9 cellular contexts compared by ENCODE assay signal in the genomic region with DNA sequence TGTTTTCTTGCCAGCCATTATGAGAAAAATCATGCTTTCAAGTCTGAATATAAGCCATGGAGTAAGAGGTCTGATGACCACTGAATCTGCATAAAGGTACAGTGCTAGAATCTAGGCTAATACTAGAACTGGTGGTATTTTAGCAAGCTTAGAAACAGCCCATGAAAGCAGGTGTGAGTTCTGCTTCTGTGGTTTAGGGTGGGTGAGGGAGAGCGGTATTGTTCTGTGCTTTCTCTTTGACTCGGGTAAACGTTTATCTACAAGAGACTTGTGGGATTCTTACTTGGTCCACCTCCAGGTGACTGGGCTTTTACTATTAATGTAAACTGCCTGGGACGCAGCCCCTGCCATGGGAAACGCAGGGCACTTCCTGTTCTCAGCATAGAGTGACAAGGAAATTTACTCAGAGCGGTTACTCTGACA. TPM values are rescaled to one million over a fixed set of nuclear protein-coding genes. Genes with fewer than 3 reads are reported as not detected.
DNase-seq lines count a peak whose midpoint lies in the region; ATAC-seq and TF ChIP-seq lines count a peak whose summit lies in the region.
"Had no signal": no experiment of that assay in that cellular context is flagged by ENCODE, and none has a peak within 500 bp of the region (broad histone marks: within the 10 kb centered on the region; RNA-seq: fewer than 3 reads in every experiment).

No MANE protein-coding gene starts in this region.

- no peaks in the 10 kb centered on the region for H3K27me3 ChIP-seq in body of pancreas
- no peaks in the 10 kb centered on the region for H3K27me3 ChIP-seq in uterus

- H3K9me3 ChIP-seq in body of pancreas (no peaks in the 10 kb centered on the region), uterus (no peaks in the 10 kb centered on the region)

- DNase-seq in stimulated activated CD4-positive, alpha-beta T cell treated with anti-CD3 and anti-CD28 coated beads, Interleukin-1b, Interleukin-23, amount 100 ng/mL, for 48 hours: peak; percentile 27
- DNase-seq in stimulated activated CD4-positive, alpha-beta T cell treated with anti-CD3 and anti-CD28 coated beads, Interleukin-4, amount 100 ng/mL, for 4 hours: no peak
- DNase-seq in body of pancreas (peak; percentile 43 to 69 (median 58)), uterus (no peak), NCI-H2196 (lab: John Stamatoyannopoulos, UW; ENCODE audit: unreplicated experiment) (no peak), kidney tubule cell (ENCODE audit: low spot score) (no peak), COR-L47 (lab: John Stamatoyannopoulos, UW) (no peak)
- DNase-seq: naive B cell had no signal

- H3K4me1 ChIP-seq in body of pancreas (peaks cover 59% of the 10 kb centered on the region), uterus (peaks cover 3 to 6% of the 10 kb centered on the region in 2 donors)

- intact Hi-C loops in body of pancreas (cut with DNase I): no loop called here
- intact Hi-C loops in uterus (cut with DNase I; ENCODE audit: low total_unique reads): no loop called here

- TF ChIP-seq CTCF in body of pancreas (IDR thresholded peaks at IDR 0.05): no peak
- TF ChIP-seq CTCF in uterus (IDR thresholded peaks at IDR 0.05): no peak

- ATAC-seq in HG03139 (IDR thresholded peaks at IDR 0.05; ENCODE audit: unreplicated experiment) (peak; percentile 92), body of pancreas (peak; percentile 49)

- H3K4me3 ChIP-seq in body of pancreas (no peak overlapping the region), uterus (no peak overlapping the region)

- H3K36me3 ChIP-seq in body of pancreas (replicated peaks in 1 of 2; ENCODE audit: insufficient read depth in 1 of 2, low read depth in 2 of 2) (peaks cover 0 to 12% of the 10 kb centered on the region in 2 donors), uterus (no peaks in the 10 kb centered on the region)

- H3K27ac ChIP-seq in body of pancreas (peak overlapping the region; percentile 81 to 90 (median 82)), uterus (peak overlapping the region; percentile 78 to 93)

- no peak for TF ChIP-seq POLR2A in body of pancreas (IDR thresholded peaks at IDR 0.05)
- no peak for TF ChIP-seq POLR2A in uterus (IDR thresholded peaks at IDR 0.05)

- 25 to 27% methylated on average over 6 of the region's 6 CpGs for WGBS in body of pancreas, 2 donors

RNA-seq across cellular contexts. Expression of a gene that starts 55.2 kb away (rescaled TPM):
- total RNA-seq in body of pancreas (not detected), uterus (under 1 TPM in 1 of 4 donors, not detected in 3; 0.40 TPM)

Comparison
In these comparisons a context has a peak if more than half of its experiments do, and no peak if none do; other contexts are left out.
1. DNase-seq: peak in stimulated activated CD4-positive, alpha-beta T cell treated with anti-CD3 and anti-CD28 coated beads, Interleukin-1b, Interleukin-23, amount 100 ng/mL, for 48 hours (single experiment) and body of pancreas (4 of 4); none in stimulated activated CD4-positive, alpha-beta T cell treated with anti-CD3 and anti-CD28 coated beads, Interleukin-4, amount 100 ng/mL, for 4 hours (0 of 2), uterus (0 of 2), NCI-H2196 (single experiment), kidney tubule cell (single experiment) and COR-L47 (single experiment).